Comparison of ENCODE assay signal across 8 cellular contexts in the genomic region with DNA sequence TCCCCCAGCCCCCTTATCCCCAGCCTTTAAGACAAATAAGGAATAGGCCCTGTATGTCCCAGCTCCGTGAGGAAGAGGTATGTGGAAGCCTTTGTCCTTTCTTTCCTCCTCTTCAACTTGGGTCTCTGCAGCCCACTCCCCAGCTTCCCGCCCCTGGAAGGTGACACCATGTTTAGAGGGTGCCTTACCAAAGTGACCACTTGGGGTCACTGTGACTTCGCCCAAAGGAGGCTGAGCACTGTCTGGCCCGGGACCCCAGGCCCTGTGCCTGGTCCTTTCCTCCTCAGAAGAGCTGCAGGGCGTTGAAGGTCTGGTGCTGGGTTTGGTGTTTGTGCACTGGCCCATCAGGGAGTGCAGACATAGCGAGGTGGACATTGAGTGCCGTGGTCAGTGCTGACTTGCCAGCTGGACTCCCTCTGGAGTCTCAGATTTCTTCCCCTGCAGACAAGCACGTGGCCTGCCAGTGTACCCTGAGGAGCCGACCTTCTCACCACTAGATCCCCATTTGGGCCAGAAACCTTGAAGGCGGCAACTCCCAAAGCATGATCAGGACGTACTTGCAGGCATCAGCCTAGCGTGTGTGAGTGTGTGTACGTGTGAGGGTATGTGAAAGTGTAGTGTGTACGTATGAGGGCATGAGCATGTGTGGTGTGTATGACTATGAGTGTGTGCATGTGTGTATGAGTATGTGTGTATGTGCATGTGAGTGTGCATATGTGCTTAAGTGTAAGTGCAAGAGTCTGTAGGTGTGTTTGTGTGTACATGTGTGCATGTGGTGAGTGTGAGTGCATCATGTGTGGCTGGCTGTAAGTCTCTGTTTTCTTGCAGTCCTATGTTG.
DNase-seq lines count a peak whose midpoint lies in the region; ATAC-seq and TF ChIP-seq lines count a peak whose summit lies in the region.

No MANE protein-coding gene starts in this region.

- H3K4me2 ChIP-seq in OCI-LY3 (ENCODE audit: low read length), result no peak overlapping the region

- peak; percentile 2 for DNase-seq in NCI-H1436 (lab: John Stamatoyannopoulos, UW)
- no peak for DNase-seq in NCI-H1436 treated with DMSO at 0.1 percent for 48 hours (lab: John Stamatoyannopoulos, UW)
- DNase-seq in ecto neural progenitor cell (ENCODE audit: low spot score), result peak; percentile 82
- peak; percentile 37 for DNase-seq in midbrain (lab: John Stamatoyannopoulos, UW)
- no peak for DNase-seq in activated naive CD4-positive, alpha-beta T cell (lab: John Stamatoyannopoulos, UW)

- H3K27ac ChIP-seq in OCI-LY3 (ENCODE audit: low read length), result no peak overlapping the region

- H2AFZ ChIP-seq in OCI-LY3 (ENCODE audit: low read depth, low read length), result no peak overlapping the region

- H4K20me1 ChIP-seq in OCI-LY3 (ENCODE audit: insufficient read depth, low read length), result no peaks in the 10 kb centered on the region

- no peak overlapping the region for H3K4me3 ChIP-seq in OCI-LY3 (ENCODE audit: low read length)

- ATAC-seq in GM21526 (IDR thresholded peaks at IDR 0.05; ENCODE audit: low FRiP score, unreplicated experiment) (peak; percentile 48), HG03159 (IDR thresholded peaks at IDR 0.05; ENCODE audit: unreplicated experiment) (no peak)

- H3K79me2 ChIP-seq in OCI-LY3 (ENCODE audit: low read length), result no peaks in the 10 kb centered on the region

- H3K36me3 ChIP-seq in OCI-LY3 (replicated peaks; ENCODE audit: low read depth, low read length), result no peaks in the 10 kb centered on the region

- peaks cover 9% of the 10 kb centered on the region; the same call in 1 of the 2 replicates for H3K27me3 ChIP-seq in OCI-LY3 (ENCODE audit: low read depth, low read length)

- no peaks in the 10 kb centered on the region for H3K9me3 ChIP-seq in OCI-LY3 (ENCODE audit: insufficient read depth, low read length)

- H3K4me1 ChIP-seq in OCI-LY3 (ENCODE audit: low read length), result peaks cover 9% of the 10 kb centered on the region

- no peak overlapping the region for H3K9ac ChIP-seq in OCI-LY3 (ENCODE audit: low read length)

- TF ChIP-seq CTCF in OCI-LY3 (IDR thresholded peaks at IDR 0.05; ENCODE audit: low read depth, low read length), result peak; percentile 99

Comparison
In these comparisons a context has a peak if more than half of its experiments do, and no peak if none do; other contexts are left out.
1. DNase-seq: peak in NCI-H1436 (single experiment), ecto neural progenitor cell (single experiment) and midbrain (single experiment); none in NCI-H1436 treated with DMSO at 0.1 percent for 48 hours (single experiment) and activated naive CD4-positive, alpha-beta T cell (0 of 4).